In the genomic region with DNA sequence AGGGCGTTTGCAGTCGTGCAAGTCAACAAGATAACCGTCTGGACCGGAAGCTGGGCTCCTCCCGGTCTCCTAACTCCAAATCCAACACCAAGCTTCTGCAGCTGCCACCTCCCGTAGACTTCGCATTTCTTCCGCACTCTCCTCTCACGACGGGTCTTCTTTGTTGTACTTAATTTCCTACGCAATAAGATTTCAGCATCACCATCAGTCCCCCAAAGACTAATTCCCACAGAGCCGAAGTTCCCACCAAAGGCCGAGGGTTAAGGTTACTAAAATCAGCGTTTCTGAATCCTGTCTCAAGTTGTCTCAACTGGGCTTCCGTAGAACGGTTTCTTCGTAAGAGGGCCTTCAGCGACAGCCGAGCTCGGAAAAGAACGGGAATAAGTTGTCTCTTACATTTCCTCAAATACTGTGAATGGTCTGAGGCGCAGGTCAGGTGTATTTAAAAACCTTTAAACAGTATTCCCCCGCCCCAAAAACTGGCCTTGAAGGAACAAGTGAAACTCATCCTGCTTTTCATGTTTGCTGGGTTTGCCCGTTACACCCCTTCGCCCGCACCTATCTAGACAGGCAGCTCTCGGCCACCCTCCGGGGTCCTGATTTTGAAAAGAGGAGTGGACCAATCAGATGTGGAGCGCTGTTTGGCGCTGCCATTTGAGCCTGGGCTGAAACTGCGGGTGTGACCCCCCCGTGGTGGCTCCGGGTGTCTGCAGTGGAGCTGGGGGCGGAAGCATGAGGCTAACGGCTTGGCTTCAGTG, we compare ENCODE assay signal across 8 cellular contexts.
DNase-seq lines count a peak whose midpoint lies in the region; ATAC-seq and TF ChIP-seq lines count a peak whose summit lies in the region.
"Not testable (repeated sequence)": the region's sequence is repeated elsewhere in the genome, so short reads cannot be mapped to it uniquely, and the experiment has no call there.

A gene (plus strand): TSS at position 693 of the 758 bp plus-strand sequence.

- H3K79me1 ChIP-seq in IMR-90 (ENCODE audit: low read depth in 1 of 2, low read length in 2 of 2), result not testable (repeated sequence)

- H3K4ac ChIP-seq in IMR-90 (ENCODE audit: low read depth, low read length), result peak within 1 kb of the TSS; percentile 94

- H2AFZ ChIP-seq in IMR-90 (replicated peaks; ENCODE audit: low read length, poor library complexity), result peak within 1 kb of the TSS; percentile 70

- not testable (repeated sequence) for H3K4me1 ChIP-seq in IMR-90 (ENCODE audit: control insufficient read depth, insufficient read depth, low read length)
- peaks cover 0 to 20% (median 0%) of the 10 kb centered on the region in 4 donors for H3K4me1 ChIP-seq in tibial nerve

- H2BK20ac ChIP-seq in IMR-90 (ENCODE audit: low read depth, low read length), result 0 out of 2 replicates have a peak within 1 kb of the TSS, but pooled peaks have one; percentile 35

- peak; percentile 75 for DNase-seq in H7
- DNase-seq in IMR-90, result peak; percentile 99
- peak; percentile 95 to 96 for DNase-seq in activated CD4-positive, alpha-beta T cell treated with anti-CD3 and anti-CD28 coated beads, Interleukin-2, amount 50 U/mL, for 48 hours
- peak; percentile 78 for DNase-seq in iPS-NIHi11 (ENCODE audit: low spot score)
- peak; percentile 100 for DNase-seq in retina
- peak; percentile 66 to 99 for DNase-seq in tibial nerve (ENCODE audit: low spot score in 2 of 2)

- CTCF ChIA-PET in IMR-90 (lab: Yijun Ruan, JAX), result not testable (repeated sequence)

- H3K14ac ChIP-seq in IMR-90 (replicated peaks; ENCODE audit: low read depth, low read length), result peak within 1 kb of the TSS; percentile 99

- peak; percentile 97 for ATAC-seq in IMR-90 (ENCODE audit: low read depth)

- not testable (repeated sequence) for H3K9me3 ChIP-seq in IMR-90 (ENCODE audit: control insufficient read depth, insufficient read depth, low read length); tibial nerve

- H3K27ac ChIP-seq in IMR-90 (ENCODE audit: insufficient read depth, low read length) (peak within 1 kb of the TSS; percentile 86), cingulate gyrus (ENCODE audit: low read depth, low read length) (peak within 1 kb of the TSS; percentile 94), tibial nerve (peak within 1 kb of the TSS; percentile 64 to 95 (median 78))

- peak within 1 kb of the TSS; percentile 96; the same call in 2 of the 3 replicates for H2BK15ac ChIP-seq in IMR-90 (ENCODE audit: low read depth, low read length)

- TF ChIP-seq CTCF in IMR-90 (conservative IDR thresholded peaks at IDR 0.05; ENCODE audit: low read depth, low read length), result not testable (repeated sequence)
- TF ChIP-seq CTCF in tibial nerve (IDR thresholded peaks at IDR 0.05), result peak in 1 of 5 experiments; percentile 33

- 0% methylated on average over 4 of the region's 35 CpGs; no CpG with 5 or more reads in 1 of the 2 experiments for WGBS in IMR-90 (ENCODE audit: extremely low coverage in 2 of 2, insufficient read length in 1 of 2), 2 experiments
- WGBS in tibial nerve, 2 donors, result 0 to 1% methylated on average over 24 to 34 of the region's 35 CpGs

- H2BK5ac ChIP-seq in IMR-90 (ENCODE audit: low read depth, low read length, poor library complexity, severe bottlenecking), result peak within 1 kb of the TSS; percentile 89

- not testable (repeated sequence) for H3K9me1 ChIP-seq in IMR-90 (ENCODE audit: insufficient read depth, low read length)

- H3K9ac ChIP-seq in IMR-90 (ENCODE audit: low read depth, low read length), result peak within 1 kb of the TSS; percentile 94

- not testable (repeated sequence) for H3K36me3 ChIP-seq in H7 (replicated peaks; ENCODE audit: control insufficient read depth, insufficient read depth, low read length); IMR-90 (ENCODE audit: control insufficient read depth, insufficient read depth, low read length); tibial nerve

- TF ChIP-seq POLR2A in GM10847 (IDR thresholded peaks at IDR 0.05; ENCODE audit: extremely low read depth, insufficient read length), result peak; percentile 20
- not testable (repeated sequence) for TF ChIP-seq POLR2A in IMR-90 (IDR thresholded peaks at IDR 0.05; ENCODE audit: low read depth, low read length); tibial nerve (IDR thresholded peaks at IDR 0.05)

- dilution Hi-C loops in IMR-90 (cut with HindIII; ENCODE audit: low sequenced_read_pairs, unreplicated experiment), result not testable (repeated sequence)

- peak within 1 kb of the TSS; percentile 86 to 87 for H4K8ac ChIP-seq in IMR-90 (ENCODE audit: low read depth in 2 of 2, low read length in 2 of 2)

- H2AK5ac ChIP-seq in IMR-90 (ENCODE audit: low read depth, low read length), result peak within 1 kb of the TSS; percentile 78

- intact Hi-C loops in IMR-90 (cut with micrococcal nuclease), result not testable (repeated sequence)

- H3K56ac ChIP-seq in IMR-90 (ENCODE audit: extremely low read depth, insufficient read depth, low read length), result peak within 1 kb of the TSS; percentile 99

- TF ChIP-seq EP300 in tibial nerve (IDR thresholded peaks at IDR 0.05), result peak; percentile 20 to 83

- H3K4me3 ChIP-seq in H7 (ENCODE audit: insufficient read depth, low read depth, low read length) (peak within 1 kb of the TSS; percentile 73), IMR-90 (ENCODE audit: insufficient read depth, low read depth, low read length) (peak within 1 kb of the TSS; percentile 51), tibial nerve (peak within 1 kb of the TSS; percentile 31 to 60 (median 50))

- peak within 1 kb of the TSS; percentile 97 for H3K23ac ChIP-seq in IMR-90 (ENCODE audit: low read depth, low read length)

- H3K18ac ChIP-seq in IMR-90 (ENCODE audit: low read depth, low read length), result peak within 1 kb of the TSS; percentile 80

- not testable (repeated sequence) for H2AK9ac ChIP-seq in IMR-90 (replicated peaks; ENCODE audit: low read depth, low read length, poor library complexity)

- H2BK120ac ChIP-seq in IMR-90 (ENCODE audit: low read depth, low read length), result peak within 1 kb of the TSS; percentile 83

- H3K27me3 ChIP-seq in H7 (ENCODE audit: control insufficient read depth, insufficient read depth, low read length); IMR-90 (ENCODE audit: control insufficient read depth, insufficient read depth, low read length); tibial nerve: not testable (repeated sequence)

- TF ChIP-seq RAD21 in IMR-90 (IDR thresholded peaks at IDR 0.05; ENCODE audit: low read length), result not testable (repeated sequence)

- not testable (repeated sequence) for BruUV-seq in IMR-90 (replicated peaks; lab: Mats Ljungman, UMichigan)

- peak within 1 kb of the TSS; percentile 87 for H4K5ac ChIP-seq in IMR-90 (ENCODE audit: low read depth, low read length)

- H3K4me2 ChIP-seq in IMR-90 (ENCODE audit: low read depth, low read length), result peak within 1 kb of the TSS; percentile 97

- in situ Hi-C loops in IMR-90 (cut with MboI; ENCODE audit: low sequenced_read_pairs), result not testable (repeated sequence)

- not testable (repeated sequence) for H4K20me1 ChIP-seq in IMR-90 (ENCODE audit: insufficient read depth, low read length)

- POLR2A ChIA-PET in IMR-90 (lab: Charles Lee; ENCODE audit: unreplicated experiment), result not testable (repeated sequence)

- H4K91ac ChIP-seq in IMR-90 (ENCODE audit: insufficient read depth, low read depth, low read length), result peak within 1 kb of the TSS; percentile 87

TF ChIP-seq in IMR-90, 13 proteins besides CTCF, POLR2A, EP300 and RAD21:
- TF ChIP-seq MXI1 (IDR thresholded peaks at IDR 0.05; ENCODE audit: borderline replicate concordance, low read depth, low read length), result peak; percentile 93

Comparison
In these comparisons a context has a peak if more than half of its experiments do, and no peak if none do; other contexts are left out.
1. Peak in every context shown above with its lines: DNase-seq, ATAC-seq, H3K4me3 ChIP-seq and H3K27ac ChIP-seq.